ENCODE assay signal across 8 cellular contexts in genomic region chr4:52038109-52038912, GRCh38. TPM values are rescaled to one million over a fixed set of nuclear protein-coding genes. Genes with fewer than 3 reads are reported as not detected.
A peak's percentile ranks its signal among the peaks of the same experiment; 100 is the strongest.
DNase-seq lines count a peak whose midpoint lies in the region; ATAC-seq, FAIRE-seq and TF ChIP-seq lines count a peak whose summit lies in the region.

Gene SGCB (minus strand): TSS chr4:52038299. CDS start chr4:52038259, 40 bp downstream.

- TF ChIP-seq POLR2A in tibial nerve (IDR thresholded peaks at IDR 0.05) = peak in 1 of 2 donors; percentile 44

- H3K27ac ChIP-seq in HUES64 (ENCODE audit: low read depth, low read length) (peak within 1 kb of the TSS; percentile 28; the same call in 1 of the 2 replicates), SK-N-MC (no peak within 1 kb of the TSS), tibial nerve (peak within 1 kb of the TSS; percentile 60 to 88 (median 80))

- H3K4me1 ChIP-seq in HUES64 (ENCODE audit: insufficient read depth, low read length) (peaks cover 10% of the 10 kb centered on the region; the same call in 1 of the 2 replicates), tibial nerve (peaks cover 0 to 29% (median 0%) of the 10 kb centered on the region in 4 donors)

- WGBS in HUES64 = 5% methylated on average over 68 of the region's 68 CpGs
- whole genome bisulfite sequencing in tibial nerve, 2 donors = 3 to 4% methylated on average over 36 to 61 of the region's 68 CpGs

- intact Hi-C loops in cardiac septum (cut with DNase I) = loop anchor here (5.0 kb wide), 1 partner anchor 196 kb away; the partner anchor contains the start of gene DCUN1D4
- intact Hi-C loops in posterior cingulate gyrus (cut with DNase I) = loop anchor here (5.0 kb wide), 1 partner anchor 196 kb away; the partner anchor contains the start of gene DCUN1D4

- POLR2A ChIA-PET in activated naive CD8-positive, alpha-beta T cell treated with anti-CD3 and anti-CD28 coated beads, Interleukin-2, amount 10 ng/mL, durations not matched to agents 7 days and 5 days (lab: Charles Lee) = interaction anchor here (0.8 to 1.0 kb wide), 3 partner anchors 21 to 205 kb away, joined by 3 to 4 read pairs (median 3); partner anchors contain the start of gene DCUN1D4

- peaks cover 28% of the 10 kb centered on the region for H3K27me3 Mint-ChIP-seq in activated naive CD8-positive, alpha-beta T cell treated with anti-CD3 and anti-CD28 coated beads, Interleukin-2, amount 10 ng/mL, durations not matched to agents 7 days and 5 days

- FAIRE-seq in D721Med (lab: Jason Lieb, UNC) = no peak

- H3K27ac Mint-ChIP-seq in activated naive CD8-positive, alpha-beta T cell treated with anti-CD3 and anti-CD28 coated beads, Interleukin-2, amount 10 ng/mL, durations not matched to agents 7 days and 5 days = peak within 1 kb of the TSS; percentile 79

- no peaks in the 10 kb centered on the region for H3K9me3 ChIP-seq in HUES64 (ENCODE audit: insufficient read depth, low read depth, low read length)
- H3K9me3 ChIP-seq in SK-N-MC (ENCODE audit: low read depth, low read length) = no peaks in the 10 kb centered on the region
- H3K9me3 ChIP-seq in tibial nerve = no peaks in the 10 kb centered on the region

- peak within 1 kb of the TSS; percentile 85 for H3K4me3 Mint-ChIP-seq in activated naive CD8-positive, alpha-beta T cell treated with anti-CD3 and anti-CD28 coated beads, Interleukin-2, amount 10 ng/mL, durations not matched to agents 7 days and 5 days

- H3K27me3 ChIP-seq in HUES64 (ENCODE audit: insufficient read depth, low read length) = peaks cover 37% of the 10 kb centered on the region
- H3K27me3 ChIP-seq in tibial nerve = no peaks in the 10 kb centered on the region

- TF ChIP-seq EP300 in tibial nerve (IDR thresholded peaks at IDR 0.05) = no peak

- H3K9ac ChIP-seq in HUES64 (ENCODE audit: low read depth, low read length) (peak within 1 kb of the TSS; percentile 82), SK-N-MC (ENCODE audit: insufficient read length) (peak within 1 kb of the TSS; percentile 74)

- H3K4me1 Mint-ChIP-seq in activated naive CD8-positive, alpha-beta T cell treated with anti-CD3 and anti-CD28 coated beads, Interleukin-2, amount 10 ng/mL, durations not matched to agents 7 days and 5 days = peaks cover 23% of the 10 kb centered on the region

- H3K36me3 Mint-ChIP-seq in activated naive CD8-positive, alpha-beta T cell treated with anti-CD3 and anti-CD28 coated beads, Interleukin-2, amount 10 ng/mL, durations not matched to agents 7 days and 5 days = no peaks in the 10 kb centered on the region

- H3K4me3 ChIP-seq in HUES64 (ENCODE audit: low read length) (peak within 1 kb of the TSS; percentile 97), SK-N-MC (peak within 1 kb of the TSS; percentile 93), tibial nerve (peak within 1 kb of the TSS; percentile 68 to 91 (median 76))

- TF ChIP-seq CTCF in D721Med (IDR thresholded peaks at IDR 0.05; ENCODE audit: insufficient read depth, missing control alignments) (no peak), tibial nerve (IDR thresholded peaks at IDR 0.05) (no peak)

- no peaks in the 10 kb centered on the region for H3K9me3 Mint-ChIP-seq in activated naive CD8-positive, alpha-beta T cell treated with anti-CD3 and anti-CD28 coated beads, Interleukin-2, amount 10 ng/mL, durations not matched to agents 7 days and 5 days

- H3K36me3 ChIP-seq in HUES64 (ENCODE audit: insufficient read depth, low read length) = peaks cover 4% of the 10 kb centered on the region
- H3K36me3 ChIP-seq in SK-N-MC (ENCODE audit: insufficient read depth, low read length) = peaks cover 2% of the 10 kb centered on the region; the same call in 1 of the 2 replicates
- H3K36me3 ChIP-seq in tibial nerve = no peaks in the 10 kb centered on the region

- ATAC-seq in GM21423 (IDR thresholded peaks at IDR 0.05; ENCODE audit: unreplicated experiment) = peak; percentile 95
- peak; percentile 95 for ATAC-seq in activated naive CD8-positive, alpha-beta T cell treated with anti-CD3 and anti-CD28 coated beads, Interleukin-2, amount 10 ng/mL, durations not matched to agents 7 days and 5 days (ENCODE audit: low read depth)

- DNase-seq in D721Med (ENCODE audit: insufficient read length, low spot score) (peak; percentile 43), SK-N-MC (ENCODE audit: low read depth, low spot score) (no peak), cardiac septum (ENCODE audit: low spot score) (peak; percentile 87), posterior cingulate gyrus (peak; percentile 71 to 98 (median 84)), tibial nerve (ENCODE audit: low spot score in 2 of 2) (peak; percentile 35 to 49)
- peak; percentile 86 for DNase-seq in activated naive CD8-positive, alpha-beta T cell treated with anti-CD3 and anti-CD28 coated beads, Interleukin-2, amount 10 ng/mL, durations not matched to agents 7 days and 5 days

RNA-seq across cellular contexts. Expression of gene SGCB, which starts in this region (rescaled TPM):
- polyA plus RNA-seq in HUES64 (2013, experiment 1 of 2) = 16.8 TPM
- 18.0 TPM for polyA plus RNA-seq in HUES64 (2013, experiment 2 of 2)
- 10 to 100 TPM; 10.1 to 10.3 TPM for total RNA-seq in activated naive CD8-positive, alpha-beta T cell treated with anti-CD3 and anti-CD28 coated beads, Interleukin-2, amount 10 ng/mL, durations not matched to agents 7 days and 5 days
- total RNA-seq in cardiac septum (92.1 TPM), tibial nerve (100 to 1,000 TPM in 1 of 4 donors, 10 to 100 TPM in 3; 47.7 to 108 (median 73.4) TPM)
